In genomic region chr1:19289244-19289643, GRCh38 we compare ENCODE assay signal across 1 cellular context.
TF ChIP-seq lines count a peak whose summit lies in the region.

No MANE protein-coding gene starts in this region.

TF ChIP-seq in WTC11, 78 proteins besides CTCF, POLR2A, EP300 and RAD21 (continued from another document):
- TF ChIP-seq, protein P1, sequence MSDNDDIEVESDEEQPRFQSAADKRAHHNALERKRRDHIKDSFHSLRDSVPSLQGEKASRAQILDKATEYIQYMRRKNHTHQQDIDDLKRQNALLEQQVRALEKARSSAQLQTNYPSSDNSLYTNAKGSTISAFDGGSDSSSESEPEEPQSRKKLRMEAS (CRISPR knock-in tag; IDR thresholded peaks at IDR 0.05) = no peak
- no peak for TF ChIP-seq ESRRA (CRISPR knock-in tag; IDR thresholded peaks at IDR 0.05; ENCODE audit: borderline replicate concordance)
- TF ChIP-seq NR2C2 (CRISPR knock-in tag; IDR thresholded peaks at IDR 0.05) = no peak
- TF ChIP-seq AR (CRISPR knock-in tag; IDR thresholded peaks at IDR 0.05) = no peak
